1 cellular context compared by ENCODE assay signal in genomic region chr7:82404647-82405046, GRCh38.
TF ChIP-seq lines count a peak whose summit lies in the region.

No MANE protein-coding gene starts in this region.

TF ChIP-seq in GM12878, 131 proteins besides CTCF, POLR2A, EP300 and RAD21 (continued from another document):
- no peak for TF ChIP-seq CUX1 (IDR thresholded peaks at IDR 0.05; ENCODE audit: insufficient replicate concordance, low read depth, low read length)
- no peak for TF ChIP-seq ZBTB33 (IDR thresholded peaks at IDR 0.05)
- no peak for TF ChIP-seq CBX3 (IDR thresholded peaks at IDR 0.05; ENCODE audit: borderline replicate concordance, low read depth)
- TF ChIP-seq ETV6 (conservative IDR thresholded peaks at IDR 0.05 in 1 of 2, IDR thresholded peaks at IDR 0.05 in 1 of 2; ENCODE audit: borderline replicate concordance in 1 of 2, low read depth in 1 of 2): no peak
- TF ChIP-seq TAF1 (IDR thresholded peaks at IDR 0.05; ENCODE audit: borderline replicate concordance, low read depth, low read length): no peak
- no peak for TF ChIP-seq SPI1 (IDR thresholded peaks at IDR 0.05; ENCODE audit: borderline replicate concordance, insufficient read depth, low read depth, low read length)
- TF ChIP-seq PKNOX1 (IDR thresholded peaks at IDR 0.05): no peak
- no peak for TF ChIP-seq BCL11A (IDR thresholded peaks at IDR 0.05; ENCODE audit: low read depth, low read length)
- TF ChIP-seq ASH2L (IDR thresholded peaks at IDR 0.05; ENCODE audit: borderline replicate concordance, low read depth): no peak
- no peak for TF ChIP-seq IKZF2 (IDR thresholded peaks at IDR 0.05)
- no peak for TF ChIP-seq BACH1 (IDR thresholded peaks at IDR 0.05; ENCODE audit: borderline replicate concordance)
